Comparison of ENCODE assay signal across 21 cellular contexts in the genomic region with DNA sequence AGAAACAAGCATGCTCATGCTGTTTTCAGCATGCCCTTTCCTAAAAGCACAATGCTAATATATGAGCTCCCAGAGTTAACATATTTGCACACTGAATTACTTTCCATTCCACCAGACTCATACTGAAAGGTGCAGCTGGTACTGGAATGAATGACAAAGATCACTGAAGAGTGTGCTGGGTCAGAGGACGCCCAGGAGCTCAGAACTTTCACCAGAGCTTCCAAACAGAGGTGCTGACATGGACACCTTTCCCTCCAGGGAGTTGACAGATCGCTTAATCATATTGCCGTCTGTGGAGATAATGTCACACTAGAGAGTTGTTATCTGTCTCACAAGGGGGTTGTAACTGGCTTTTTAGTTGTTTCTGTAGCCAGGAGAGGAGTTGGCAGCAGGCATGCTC.
"Had no signal": no experiment of that assay in that cellular context is flagged by ENCODE, and none has a peak within 500 bp of the region (broad histone marks: within the 10 kb centered on the region; RNA-seq: fewer than 3 reads in every experiment).

No MANE protein-coding gene starts in this region.

- H3K27ac ChIP-seq: ascending aorta, gastrocnemius medialis, lower lobe of right lung, neutrophil, pancreas, right lobe of liver, thoracic aorta, upper lobe of left lung had no signal

- H3K4me1 Mint-ChIP-seq: central memory CD8-positive, alpha-beta T cell; stimulated activated naive B cell treated with anti-CD40 and anti-IgM and Interleukin-4, amounts not matched to agents 10 μg/mL and 1 μg/mL and 100 μg/mL, for 72 hours had no signal

- H3K4me1 ChIP-seq: ascending aorta, gastrocnemius medialis, lower lobe of right lung, pancreas, right lobe of liver, upper lobe of left lung had no signal

- H3K27me3 Mint-ChIP-seq: central memory CD8-positive, alpha-beta T cell; natural killer cell treated with Interleukin-12 subunit alpha and Interleukin-12 subunit beta and Interleukin-15 and Interleukin-18, amount 100 ng/mL, for 72 hours; stimulated activated naive B cell treated with anti-CD40 and anti-IgM and Interleukin-4, amounts not matched to agents 10 μg/mL and 1 μg/mL and 100 μg/mL, for 72 hours had no signal

- H3K27ac Mint-ChIP-seq: natural killer cell treated with Interleukin-12 subunit alpha and Interleukin-12 subunit beta and Interleukin-15 and Interleukin-18, amount 100 ng/mL, for 72 hours; stimulated activated naive B cell treated with anti-CD40 and anti-IgM and Interleukin-4, amounts not matched to agents 10 μg/mL and 1 μg/mL and 100 μg/mL, for 72 hours had no signal

- ATAC-seq: gastrocnemius medialis; lower lobe of right lung; natural killer cell treated with Interleukin-12 subunit alpha and Interleukin-12 subunit beta and Interleukin-15 and Interleukin-18, amount 100 ng/mL, for 72 hours; pancreas; right lobe of liver; stimulated activated naive B cell treated with anti-CD40 and anti-IgM and Interleukin-4, amounts not matched to agents 10 μg/mL and 1 μg/mL and 100 μg/mL, for 72 hours had no signal

- H3K36me3 Mint-ChIP-seq: natural killer cell treated with Interleukin-12 subunit alpha and Interleukin-12 subunit beta and Interleukin-15 and Interleukin-18, amount 100 ng/mL, for 72 hours; stimulated activated naive B cell treated with anti-CD40 and anti-IgM and Interleukin-4, amounts not matched to agents 10 μg/mL and 1 μg/mL and 100 μg/mL, for 72 hours had no signal

- H3K9me3 Mint-ChIP-seq: central memory CD8-positive, alpha-beta T cell; natural killer cell treated with Interleukin-12 subunit alpha and Interleukin-12 subunit beta and Interleukin-15 and Interleukin-18, amount 100 ng/mL, for 72 hours; stimulated activated naive B cell treated with anti-CD40 and anti-IgM and Interleukin-4, amounts not matched to agents 10 μg/mL and 1 μg/mL and 100 μg/mL, for 72 hours had no signal

- H3K27me3 ChIP-seq: ascending aorta, gastrocnemius medialis, neutrophil, pancreas, right lobe of liver, upper lobe of left lung had no signal

- H3K4me3 Mint-ChIP-seq: central memory CD8-positive, alpha-beta T cell; natural killer cell treated with Interleukin-12 subunit alpha and Interleukin-12 subunit beta and Interleukin-15 and Interleukin-18, amount 100 ng/mL, for 72 hours; stimulated activated naive B cell treated with anti-CD40 and anti-IgM and Interleukin-4, amounts not matched to agents 10 μg/mL and 1 μg/mL and 100 μg/mL, for 72 hours had no signal

- H3K9me3 ChIP-seq: ascending aorta, gastrocnemius medialis, lower lobe of right lung, neutrophil, pancreas, right lobe of liver, thoracic aorta, upper lobe of left lung had no signal

- H3K36me3 ChIP-seq: ascending aorta, gastrocnemius medialis, lower lobe of right lung, neutrophil, pancreas, right lobe of liver, thoracic aorta, upper lobe of left lung had no signal

- DNase-seq: activated CD8-positive, alpha-beta memory T cell treated with anti-CD3 and anti-CD28 coated beads for 24 hours; activated CD8-positive, alpha-beta memory T cell treated with anti-CD3 and anti-CD28 coated beads, Interleukin-2, amount 50 U/mL, for 48 hours; activated effector memory CD4-positive, alpha-beta T cell treated with anti-CD3 and anti-CD28 coated beads, Interleukin-2, amount 50 U/mL, for 16 hours; activated naive CD4-positive, alpha-beta T cell treated with anti-CD3 and anti-CD28 coated beads, Interleukin-2, amount 50 U/mL, for 16 hours; activated T-cell treated with anti-CD3 and anti-CD28 coated beads, Interleukin-2, amount 50 U/mL, for 48 hours; cortex of kidney; erythroblast; gastrocnemius medialis; head of caudate nucleus; lower lobe of right lung; pancreas; right lobe of liver; small intestine; stimulated activated CD4-positive, alpha-beta T cell treated with anti-CD3 and anti-CD28 coated beads, Interleukin-4, amount 100 ng/mL, for 4 hours; stimulated activated naive B cell treated with anti-CD40 and anti-IgM and Interleukin-4, amounts not matched to agents 10 μg/mL and 1 μg/mL and 100 μg/mL, for 72 hours; upper lobe of left lung had no signal

- H3K4me3 ChIP-seq: ascending aorta, gastrocnemius medialis, lower lobe of right lung, pancreas, right lobe of liver, thoracic aorta, upper lobe of left lung had no signal
